In genomic region chr19:18239303-18239702, GRCh38 we compare ENCODE assay signal across 1 cellular context.
TF ChIP-seq lines count a peak whose summit lies in the region.

No MANE protein-coding gene starts in this region.

TF ChIP-seq in K562, 482 proteins besides CTCF, POLR2A, EP300 and RAD21 (continued from another document and continues in another):
- TF ChIP-seq CHD7 (IDR thresholded peaks at IDR 0.05; ENCODE audit: low read depth, low read length) = no peak
- peak; percentile 78 for TF ChIP-seq MYC (IDR thresholded peaks at IDR 0.05; ENCODE audit: low read depth, low read length)
- no peak for TF ChIP-seq MYC (CRISPR knock-in tag; IDR thresholded peaks at IDR 0.05; ENCODE audit: borderline replicate concordance, low read depth)
- peak; percentile 53 to 95; a peak in 2 of 4 replicates for TF ChIP-seq SIN3A (IDR thresholded peaks at IDR 0.05; ENCODE audit: borderline replicate concordance in 2 of 2, control insufficient read depth in 1 of 2, low read depth in 2 of 2, low read length in 2 of 2)
- TF ChIP-seq ETV6 (IDR thresholded peaks at IDR 0.05; ENCODE audit: borderline replicate concordance in 1 of 2, low read depth in 2 of 2, low read length in 1 of 2) = no peak
- peak; percentile 46; the same call in 1 of the 2 replicates for TF ChIP-seq ETV6 (CRISPR knock-in tag; IDR thresholded peaks at IDR 0.05; ENCODE audit: borderline replicate concordance)
- TF ChIP-seq ZNF511 (CRISPR knock-in tag; IDR thresholded peaks at IDR 0.05) = peak; percentile 90
- peak; percentile 94 for TF ChIP-seq SOX6 (IDR thresholded peaks at IDR 0.05)
- TF ChIP-seq SETDB1 (IDR thresholded peaks at IDR 0.05; ENCODE audit: low read length) = no peak
- peak; percentile 72 for TF ChIP-seq HDAC2 (IDR thresholded peaks at IDR 0.05)
- TF ChIP-seq ZBTB40 (IDR thresholded peaks at IDR 0.05) = no peak
- peak; percentile 29; the same call in 1 of the 2 replicates for TF ChIP-seq ZBTB40 (CRISPR knock-in tag; IDR thresholded peaks at IDR 0.05)
- TF ChIP-seq NKRF (IDR thresholded peaks at IDR 0.05; ENCODE audit: borderline replicate concordance) = peak; percentile 91
- TF ChIP-seq HOMEZ (CRISPR knock-in tag; IDR thresholded peaks at IDR 0.05) = no peak
- no peak for TF ChIP-seq TSHZ1 (CRISPR knock-in tag; IDR thresholded peaks at IDR 0.05)
- TF ChIP-seq RAD51 (IDR thresholded peaks at IDR 0.05; ENCODE audit: borderline replicate concordance, low read depth) = peak; percentile 17; the same call in 1 of the 2 replicates
- TF ChIP-seq GATAD2A (IDR thresholded peaks at IDR 0.05) = no peak
- peak; percentile 82 for TF ChIP-seq PRMT5 (CRISPR knock-in tag; IDR thresholded peaks at IDR 0.05)
- TF ChIP-seq ZNF766 (CRISPR knock-in tag; conservative IDR thresholded peaks at IDR 0.05) = no peak
- TF ChIP-seq ADNP (tag; IDR thresholded peaks at IDR 0.05) = peak; percentile 62; the same call in 1 of the 2 replicates
- TF ChIP-seq MAX (CRISPR knock-in tag; IDR thresholded peaks at IDR 0.05) = peak; percentile 95
- TF ChIP-seq RBM25 (IDR thresholded peaks at IDR 0.05; ENCODE audit: low read depth, low read length, severe bottlenecking) = peak; percentile 78
